Comparison of ENCODE assay signal across 10 cellular contexts in genomic region chr2:112585873-112586477, GRCh38. TPM values are rescaled to one million over a fixed set of nuclear protein-coding genes. Genes with fewer than 3 reads are reported as not detected.
DNase-seq lines count a peak whose midpoint lies in the region; ATAC-seq and TF ChIP-seq lines count a peak whose summit lies in the region.
"Had no signal": no experiment of that assay in that cellular context is flagged by ENCODE, and none has a peak within 500 bp of the region (broad histone marks: within the 10 kb centered on the region; RNA-seq: fewer than 3 reads in every experiment).

No MANE protein-coding gene starts in this region.

- H3K4me3 ChIP-seq in BLaER1 treated with 17β-estradiol and CSF1 and Interleukin-3, amounts not matched to agents 10 nM and 100 nM: no peak overlapping the region; a peak in 1 of 20 replicates
- no peak overlapping the region for H3K4me3 ChIP-seq in CD8-positive, alpha-beta memory T cell (ENCODE audit: low read length)

- H3K4me1 Mint-ChIP-seq in CD8-positive, alpha-beta memory T cell: peaks cover 30 to 42% (median 39%) of the 10 kb centered on the region in 3 donors
- peaks cover 39 to 40% of the 10 kb centered on the region in 2 donors for H3K4me1 Mint-ChIP-seq in natural killer cell treated with Interleukin-12 subunit alpha and Interleukin-12 subunit beta and Interleukin-15 and Interleukin-18, amount 100 ng/mL, for 72 hours (ENCODE audit: low read depth in 2 of 2)

- no peak for TF ChIP-seq CTCF in GM13976 (IDR thresholded peaks at IDR 0.05; ENCODE audit: borderline replicate concordance, control extremely low read depth, extremely low read depth, insufficient read depth, missing control alignments)

- peak overlapping the region in 2 of 11 experiments; percentile 90 to 92; a peak in 3 of 22 replicates for H3K27ac ChIP-seq in BLaER1 treated with 17β-estradiol and CSF1 and Interleukin-3, amounts not matched to agents 10 nM and 100 nM
- no peak overlapping the region for H3K27ac ChIP-seq in CD8-positive, alpha-beta memory T cell (ENCODE audit: low read depth, low read length)
- no peak overlapping the region for H3K27ac ChIP-seq in substantia nigra (ENCODE audit: low read depth, low read length, poor library complexity, severe bottlenecking)

- H3K36me3 Mint-ChIP-seq in CD8-positive, alpha-beta memory T cell: peaks cover 12 to 42% (median 14%) of the 10 kb centered on the region in 3 donors
- peaks cover 17 to 38% of the 10 kb centered on the region in 2 donors for H3K36me3 Mint-ChIP-seq in activated naive CD4-positive, alpha-beta T cell treated with anti-CD3 and anti-CD28 coated beads, Interleukin-2, amount 50 U/mL, for 72 hours
- H3K36me3 Mint-ChIP-seq in natural killer cell treated with Interleukin-12 subunit alpha and Interleukin-12 subunit beta and Interleukin-15 and Interleukin-18, amount 100 ng/mL, for 72 hours: peaks cover 5% of the 10 kb centered on the region

- DNase-seq in CD8-positive, alpha-beta memory T cell: no peak
- DNase-seq in activated naive CD4-positive, alpha-beta T cell treated with anti-CD3 and anti-CD28 coated beads, Interleukin-2, amount 50 U/mL, for 72 hours (ENCODE audit: low spot score in 2 of 2): no peak
- DNase-seq in natural killer cell treated with Interleukin-12 subunit alpha and Interleukin-12 subunit beta and Interleukin-15 and Interleukin-18, amount 100 ng/mL, for 72 hours (ENCODE audit: low spot score): no peak
- no peak for DNase-seq in NCI-H2107 (lab: John Stamatoyannopoulos, UW)
- no peak for DNase-seq in substantia nigra (lab: John Stamatoyannopoulos, UW)
- DNase-seq in GM13976 (ENCODE audit: low spot score): no peak
- DNase-seq: MM.1S, NCI-H774 had no signal

- in situ Hi-C loops in GM13976 (cut with MboI; ENCODE audit: low sequenced_read_pairs, unreplicated experiment): no loop called here

- H3K9me3 Mint-ChIP-seq in CD8-positive, alpha-beta memory T cell: no peaks in the 10 kb centered on the region
- H3K9me3 Mint-ChIP-seq in activated naive CD4-positive, alpha-beta T cell treated with anti-CD3 and anti-CD28 coated beads, Interleukin-2, amount 50 U/mL, for 72 hours: peaks cover 0 to 3% of the 10 kb centered on the region in 2 donors
- no peaks in the 10 kb centered on the region for H3K9me3 Mint-ChIP-seq in natural killer cell treated with Interleukin-12 subunit alpha and Interleukin-12 subunit beta and Interleukin-15 and Interleukin-18, amount 100 ng/mL, for 72 hours

- H3K4me1 ChIP-seq in BLaER1 treated with 17β-estradiol and CSF1 and Interleukin-3, amounts not matched to agents 10 nM and 100 nM: peaks cover 12 to 54% (median 28%) of the 10 kb centered on the region in 10 experiments
- peaks cover 29% of the 10 kb centered on the region for H3K4me1 ChIP-seq in CD8-positive, alpha-beta memory T cell (ENCODE audit: insufficient read depth, low read length)

- H3K27ac Mint-ChIP-seq in CD8-positive, alpha-beta memory T cell: peak overlapping the region in 1 of 8 donors; percentile 90
- peak overlapping the region; percentile 85 to 96 for H3K27ac Mint-ChIP-seq in activated naive CD4-positive, alpha-beta T cell treated with anti-CD3 and anti-CD28 coated beads, Interleukin-2, amount 50 U/mL, for 72 hours
- peak overlapping the region; percentile 96 to 100 for H3K27ac Mint-ChIP-seq in natural killer cell treated with Interleukin-12 subunit alpha and Interleukin-12 subunit beta and Interleukin-15 and Interleukin-18, amount 100 ng/mL, for 72 hours

- H4K20me1 ChIP-seq in BLaER1 treated with 17β-estradiol and CSF1 and Interleukin-3, amounts not matched to agents 10 nM and 100 nM: no peaks in the 10 kb centered on the region

- H3K9ac ChIP-seq in BLaER1 treated with 17β-estradiol and CSF1 and Interleukin-3, amounts not matched to agents 10 nM and 100 nM: no peak overlapping the region

- no peaks in the 10 kb centered on the region for H3K27me3 ChIP-seq in BLaER1 treated with 17β-estradiol and CSF1 and Interleukin-3, amounts not matched to agents 10 nM and 100 nM
- no peaks in the 10 kb centered on the region for H3K27me3 ChIP-seq in CD8-positive, alpha-beta memory T cell (ENCODE audit: insufficient read depth, low read length, poor library complexity, severe bottlenecking)

- POLR2A ChIA-PET in CD8-positive, alpha-beta memory T cell (lab: Charles Lee): no interaction called here

- H3K4me2 ChIP-seq in BLaER1 treated with 17β-estradiol and CSF1 and Interleukin-3, amounts not matched to agents 10 nM and 100 nM: peak overlapping the region in 9 of 11 experiments; percentile 71 to 97 (median 79); a peak in 16 of 22 replicates

- H3K9me3 ChIP-seq in BLaER1 treated with 17β-estradiol and CSF1 and Interleukin-3, amounts not matched to agents 10 nM and 100 nM (replicated peaks in 1 of 11): peaks cover 0 to 26% (median 17%) of the 10 kb centered on the region in 11 experiments; a peak in 14 of 22 replicates
- H3K9me3 ChIP-seq in CD8-positive, alpha-beta memory T cell (ENCODE audit: low read length): no peaks in the 10 kb centered on the region
- H3K9me3 ChIP-seq: prostate gland had no signal

- H3K27me3 Mint-ChIP-seq in CD8-positive, alpha-beta memory T cell: no peaks in the 10 kb centered on the region
- no peaks in the 10 kb centered on the region for H3K27me3 Mint-ChIP-seq in natural killer cell treated with Interleukin-12 subunit alpha and Interleukin-12 subunit beta and Interleukin-15 and Interleukin-18, amount 100 ng/mL, for 72 hours

- no peak for ATAC-seq in activated naive CD4-positive, alpha-beta T cell treated with anti-CD3 and anti-CD28 coated beads, Interleukin-2, amount 50 U/mL, for 72 hours
- no peak for ATAC-seq in natural killer cell treated with Interleukin-12 subunit alpha and Interleukin-12 subunit beta and Interleukin-15 and Interleukin-18, amount 100 ng/mL, for 72 hours

- peaks cover 0 to 48% (median 0%) of the 10 kb centered on the region in 11 experiments; a peak in 11 of 22 replicates for H3K36me3 ChIP-seq in BLaER1 treated with 17β-estradiol and CSF1 and Interleukin-3, amounts not matched to agents 10 nM and 100 nM
- peaks cover 7% of the 10 kb centered on the region for H3K36me3 ChIP-seq in CD8-positive, alpha-beta memory T cell (ENCODE audit: insufficient read depth, low read length)
- H3K36me3 ChIP-seq: prostate gland had no signal

- H3K4me3 Mint-ChIP-seq in CD8-positive, alpha-beta memory T cell: peak overlapping the region in 5 of 7 donors; percentile 9 to 98 (median 69)
- peak overlapping the region; percentile 5 for H3K4me3 Mint-ChIP-seq in natural killer cell treated with Interleukin-12 subunit alpha and Interleukin-12 subunit beta and Interleukin-15 and Interleukin-18, amount 100 ng/mL, for 72 hours

- CTCF ChIA-PET in CD8-positive, alpha-beta memory T cell (lab: Charles Lee): interaction anchor here (4.4 kb wide), 1 partner anchor 13 kb away, joined by 28 read pairs; no protein-coding TSS in a partner anchor

RNA-seq across cellular contexts. Expression of gene CHCHD5, which starts 1.6 kb away (rescaled TPM):
- total RNA-seq in CD8-positive, alpha-beta memory T cell: 10 to 100 TPM; 33.1 to 36.6 TPM
- polyA plus RNA-seq in CD8-positive, alpha-beta memory T cell: 41.8 TPM
- 10 to 100 TPM; 38.4 to 46.2 TPM for total RNA-seq in activated naive CD4-positive, alpha-beta T cell treated with anti-CD3 and anti-CD28 coated beads, Interleukin-2, amount 50 U/mL, for 72 hours
- total RNA-seq in natural killer cell treated with Interleukin-12 subunit alpha and Interleukin-12 subunit beta and Interleukin-15 and Interleukin-18, amount 100 ng/mL, for 72 hours: 10 to 100 TPM; 22.0 to 25.7 TPM

RNA-seq across cellular contexts. Expression of gene POLR1B, which starts 43.7 kb away (rescaled TPM):
- total RNA-seq in CD8-positive, alpha-beta memory T cell: 10 to 100 TPM; 67.1 to 78.4 TPM
- polyA plus RNA-seq in CD8-positive, alpha-beta memory T cell: 24.3 TPM
- 10 to 100 TPM; 30.0 to 50.9 TPM for total RNA-seq in activated naive CD4-positive, alpha-beta T cell treated with anti-CD3 and anti-CD28 coated beads, Interleukin-2, amount 50 U/mL, for 72 hours
- 10 to 100 TPM; 42.6 to 89.3 TPM for total RNA-seq in natural killer cell treated with Interleukin-12 subunit alpha and Interleukin-12 subunit beta and Interleukin-15 and Interleukin-18, amount 100 ng/mL, for 72 hours

RNA-seq across cellular contexts. Expression of gene SLC20A1, which starts 59.8 kb away (rescaled TPM):
- 100 to 1,000 TPM; 102 to 105 TPM for total RNA-seq in CD8-positive, alpha-beta memory T cell
- 68.0 TPM for polyA plus RNA-seq in CD8-positive, alpha-beta memory T cell
- total RNA-seq in activated naive CD4-positive, alpha-beta T cell treated with anti-CD3 and anti-CD28 coated beads, Interleukin-2, amount 50 U/mL, for 72 hours: 100 to 1,000 TPM in 1 of 2 donors, 10 to 100 TPM in 1; 70.8 to 149 TPM
- total RNA-seq in natural killer cell treated with Interleukin-12 subunit alpha and Interleukin-12 subunit beta and Interleukin-15 and Interleukin-18, amount 100 ng/mL, for 72 hours: 100 to 1,000 TPM; 125 to 168 TPM
